2 cellular contexts compared by ENCODE assay signal in the genomic region with DNA sequence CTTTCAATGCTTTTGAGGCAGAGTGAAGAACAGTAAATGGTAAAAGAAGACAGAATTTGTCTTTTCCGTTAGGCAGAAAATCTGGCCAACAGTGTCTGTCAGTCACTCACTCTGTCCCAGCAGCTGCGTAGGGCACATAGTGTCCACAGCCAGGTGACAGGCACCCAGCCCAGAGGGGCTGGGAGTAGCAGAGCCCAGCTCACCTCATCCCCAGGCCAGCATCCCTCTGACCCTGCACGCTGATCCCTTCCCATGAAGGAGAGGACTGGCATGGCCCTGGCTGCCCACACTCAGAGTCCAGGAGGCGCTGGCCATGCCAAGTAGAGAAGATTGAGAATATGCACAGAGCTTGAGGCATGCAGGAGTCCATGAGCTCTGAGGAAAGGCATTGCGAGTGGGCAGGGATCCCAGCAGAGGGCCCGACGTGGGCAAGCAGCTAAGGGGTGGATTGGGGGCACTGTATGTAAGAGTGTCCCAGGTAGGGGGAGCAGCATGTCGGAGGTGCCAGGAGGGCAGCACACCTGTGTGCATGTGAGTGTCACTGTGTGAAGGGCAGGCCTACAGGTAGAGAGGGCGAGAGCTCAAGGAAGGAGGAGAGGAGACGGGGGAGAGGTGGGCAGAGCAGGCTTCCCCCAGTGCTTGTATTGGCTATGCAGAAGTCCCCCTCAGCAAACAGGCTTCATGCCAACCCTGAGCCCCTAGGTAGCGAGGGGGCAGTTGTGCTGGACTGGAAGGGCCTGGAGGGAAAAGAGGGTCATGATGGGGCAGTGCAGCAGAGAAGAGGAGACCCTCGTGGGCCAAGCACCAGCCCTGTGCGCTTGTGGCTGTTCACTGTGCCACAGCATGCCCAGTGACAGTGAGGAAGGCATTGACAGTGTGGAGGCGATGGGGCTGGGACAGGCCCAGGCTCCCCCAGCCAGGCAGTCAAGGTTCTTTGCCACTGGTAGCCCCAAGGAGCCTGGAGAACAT.
TF ChIP-seq lines count a peak whose summit lies in the region.

No MANE protein-coding gene starts in this region.

TF ChIP-seq in IMR-90, 13 proteins besides CTCF, POLR2A, EP300 and RAD21 (continued from another document):
- no peak for TF ChIP-seq ELK1 (IDR thresholded peaks at IDR 0.05; ENCODE audit: borderline replicate concordance, low read depth, low read length)

TF ChIP-seq in WTC11, 78 proteins besides CTCF, POLR2A, EP300 and RAD21 (continued from another document):
- no peak for TF ChIP-seq PRRX2 (CRISPR knock-in tag; IDR thresholded peaks at IDR 0.05)
- TF ChIP-seq ZNF317 (CRISPR knock-in tag; IDR thresholded peaks at IDR 0.05; ENCODE audit: borderline replicate concordance, low read depth) = no peak
TF ChIP-seq in WTC11: peak in this region for 0.
